In the genomic region with DNA sequence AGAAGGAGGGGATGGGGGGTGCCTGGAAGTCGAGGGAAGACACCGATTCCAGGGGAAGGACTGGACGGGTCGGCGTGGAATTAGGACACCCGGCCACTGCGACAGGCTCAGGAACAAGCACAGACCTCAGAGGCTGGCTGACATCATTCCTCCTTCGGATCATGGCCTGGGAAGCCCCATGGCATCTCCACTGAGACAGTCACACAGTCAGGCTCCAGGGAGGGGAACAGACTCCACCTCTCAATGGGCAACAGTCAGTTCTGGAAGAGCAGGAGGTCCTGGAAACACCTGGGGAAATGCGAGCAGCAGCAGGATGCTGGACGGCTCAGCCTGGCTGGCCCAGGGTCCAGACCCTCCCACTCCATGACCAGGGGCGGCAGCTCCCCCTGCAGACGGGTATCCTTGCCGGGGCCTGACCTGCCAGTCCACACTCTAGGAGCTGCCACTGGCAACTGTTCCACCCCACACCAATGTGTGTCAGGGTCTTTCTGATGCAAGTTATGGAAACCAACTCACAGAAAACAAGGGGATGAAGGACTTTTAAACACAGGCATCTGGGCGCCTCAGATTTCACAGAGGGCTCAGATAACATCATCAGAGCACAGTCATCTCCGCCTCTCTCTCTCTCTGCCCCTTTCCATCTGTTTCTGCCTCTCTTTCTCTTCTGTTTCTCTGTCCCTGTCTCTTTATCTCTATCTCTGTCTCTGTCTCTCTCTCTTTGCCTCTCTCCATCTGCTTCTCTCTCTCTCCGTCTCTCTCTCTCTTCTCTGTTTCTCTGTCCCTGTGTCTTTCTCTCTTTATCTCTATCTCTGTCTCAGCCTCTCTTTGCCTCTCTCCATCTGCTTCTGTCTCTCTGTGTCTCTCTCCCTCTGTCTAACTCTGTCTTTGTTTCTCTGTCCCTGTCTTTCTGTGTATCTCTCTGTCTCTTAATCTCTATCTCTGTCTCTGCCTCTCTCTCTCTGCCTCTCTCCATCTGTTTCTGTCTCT, we compare ENCODE assay signal across 12 cellular contexts.
A peak's percentile ranks its signal among the peaks of the same experiment; 100 is the strongest.
DNase-seq lines count a peak whose midpoint lies in the region; ATAC-seq, FAIRE-seq and TF ChIP-seq lines count a peak whose summit lies in the region.
"Had no signal": no experiment of that assay in that cellular context is flagged by ENCODE, and none has a peak within 500 bp of the region (broad histone marks: within the 10 kb centered on the region; RNA-seq: fewer than 3 reads in every experiment).

No MANE protein-coding gene starts in this region.

- no peak overlapping the region for H3K4me3 ChIP-seq in HepG2 (replicated peaks in 1 of 3; ENCODE audit: insufficient read depth in 1 of 3, low read depth in 2 of 3, low read length in 3 of 3)
- no peak overlapping the region for H3K4me3 ChIP-seq in right lobe of liver
- no peak overlapping the region for H3K4me3 ChIP-seq in fibroblast of villous mesenchyme (ENCODE audit: low read depth, low read length)
- H3K4me3 ChIP-seq in gastroesophageal sphincter, result no peak overlapping the region

- DNase-seq in HepG2 (ENCODE audit: low spot score) (no peak), right lobe of liver (no peak), NCI-H460 (ENCODE audit: extremely low read depth, low read depth) (peak; percentile 33), fibroblast of villous mesenchyme (ENCODE audit: low read depth) (peak; percentile 18), A172 (ENCODE audit: low spot score) (no peak)
- DNase-seq: activated B cell treated with CpG ODN at 0.5 μM for 24 hours, NCI-H226, retina, Right ventricle myocardium superior had no signal

- H3K9ac ChIP-seq in HepG2 (ENCODE audit: insufficient read depth, low read depth, low read length), result no peak overlapping the region

- no peak for TF ChIP-seq RAD21 in HepG2 (CRISPR knock-in tag; IDR thresholded peaks at IDR 0.05)

- H3K9me3 ChIP-seq in HepG2 (ENCODE audit: low read length) (peaks cover 3% of the 10 kb centered on the region; the same call in 1 of the 2 replicates), right lobe of liver (no peaks in the 10 kb centered on the region), gastroesophageal sphincter (peaks cover 0 to 4% (median 0%) of the 10 kb centered on the region in 3 donors)

- no peaks in the 10 kb centered on the region for H4K20me1 ChIP-seq in HepG2 (ENCODE audit: insufficient read depth, low read length)

- no TSS peak for BruUV-seq in HepG2 (replicated peaks; lab: Mats Ljungman, UMichigan)

- TF ChIP-seq POLR2A in HepG2 (IDR thresholded peaks at IDR 0.05; ENCODE audit: insufficient read depth in 1 of 2, low read depth in 2 of 2, low read length in 2 of 2) (no peak), right lobe of liver (IDR thresholded peaks at IDR 0.05) (no peak), gastroesophageal sphincter (IDR thresholded peaks at IDR 0.05) (no peak)

- no peak overlapping the region for H2AFZ ChIP-seq in HepG2 (ENCODE audit: low read length)

- TF ChIP-seq EP300 in HepG2 (IDR thresholded peaks at IDR 0.05; ENCODE audit: low read depth in 2 of 2, low read length in 2 of 2), result no peak
- TF ChIP-seq EP300 in HepG2 (CRISPR knock-in tag; IDR thresholded peaks at IDR 0.05; ENCODE audit: borderline replicate concordance), result no peak
- no peak for TF ChIP-seq EP300 in gastroesophageal sphincter (IDR thresholded peaks at IDR 0.05)

- H3K4me2 ChIP-seq in HepG2 (ENCODE audit: low read depth, low read length), result no peak overlapping the region

- intact Hi-C loops in HepG2 (cut with micrococcal nuclease; ENCODE audit: unreplicated experiment) (loop anchor here (10.0 kb wide), 1 partner anchor 52 kb away; no protein-coding TSS in a partner anchor), right lobe of liver (cut with DNase I) (no loop called here)

- H3K27me3 ChIP-seq in HepG2 (ENCODE audit: control insufficient read depth in 1 of 2, insufficient read depth in 2 of 2, low read length in 2 of 2) (peaks cover 5 to 49% of the 10 kb centered on the region in 2 experiments), right lobe of liver (no peaks in the 10 kb centered on the region), gastroesophageal sphincter (peaks cover 95% of the 10 kb centered on the region)

- H3K79me2 ChIP-seq in HepG2 (ENCODE audit: insufficient read depth, low read length), result no peaks in the 10 kb centered on the region

- in situ Hi-C loops in HepG2 (cut with HindIII; ENCODE audit: extremely low pct_ligation_motif_present, low pct_unique_long_range_greater_than_20kb), result no loop called here

- no peaks in the 10 kb centered on the region for H3K36me3 ChIP-seq in HepG2 (replicated peaks in 1 of 2; ENCODE audit: control insufficient read depth in 1 of 2, insufficient read depth in 2 of 2, low read length in 2 of 2)
- no peaks in the 10 kb centered on the region for H3K36me3 ChIP-seq in right lobe of liver
- no peaks in the 10 kb centered on the region for H3K36me3 ChIP-seq in gastroesophageal sphincter

- TF ChIP-seq CTCF in HepG2 (CRISPR knock-in tag; IDR thresholded peaks at IDR 0.05), result peak; percentile 49
- no peak for TF ChIP-seq CTCF in right lobe of liver (IDR thresholded peaks at IDR 0.05)
- TF ChIP-seq CTCF in fibroblast of villous mesenchyme (IDR thresholded peaks at IDR 0.05; ENCODE audit: insufficient read depth, low read depth, low read length), result no peak
- TF ChIP-seq CTCF in gastroesophageal sphincter (IDR thresholded peaks at IDR 0.05), result no peak

- H3K27ac ChIP-seq in HepG2 (ENCODE audit: extremely low read length, insufficient read depth, low read length), result no peak overlapping the region
- no peak overlapping the region for H3K27ac ChIP-seq in right lobe of liver
- H3K27ac ChIP-seq in gastroesophageal sphincter, result no peak overlapping the region

- WGBS in HepG2 (ENCODE audit: low lambda C conversion rate), result 29% methylated on average over 11 of the region's 16 CpGs
- 26% methylated on average over 5 of the region's 16 CpGs for WGBS in right lobe of liver (ENCODE audit: insufficient coverage, low coverage, low lambda C conversion rate, missing lambda C conversion rate)
- 61 to 74% methylated on average over 4 to 14 of the region's 16 CpGs for WGBS in gastroesophageal sphincter (ENCODE audit: low coverage in 1 of 2), 2 donors

- POLR2A ChIA-PET in HepG2 (lab: Yijun Ruan, JAX), result no interaction called here

- no peak for FAIRE-seq in HepG2 (lab: Jason Lieb, UNC)

- peaks cover 28% of the 10 kb centered on the region for H3K4me1 ChIP-seq in HepG2 (ENCODE audit: insufficient read depth, low read length)
- H3K4me1 ChIP-seq in right lobe of liver, result no peaks in the 10 kb centered on the region
- H3K4me1 ChIP-seq in gastroesophageal sphincter, result peaks cover 0 to 7% (median 0%) of the 10 kb centered on the region in 3 donors

- CTCF ChIA-PET in HepG2 (lab: Yijun Ruan, JAX; ENCODE audit: low intra/inter-chr PET ratio, low total read pairs), result no interaction called here

- ATAC-seq in HepG2, result peak; percentile 73
- ATAC-seq in right lobe of liver, result no peak
- ATAC-seq in HG02642 (IDR thresholded peaks at IDR 0.05; ENCODE audit: poor library complexity, unreplicated experiment), result no peak
- no peak for ATAC-seq in HG03457 (IDR thresholded peaks at IDR 0.05; ENCODE audit: unreplicated experiment)
- ATAC-seq in gastroesophageal sphincter, result no peak

TF ChIP-seq in HepG2, 621 proteins besides CTCF, POLR2A, EP300 and RAD21 (continues in another document):
- TF ChIP-seq GATAD2A (CRISPR knock-in tag; IDR thresholded peaks at IDR 0.05) (0 out of 2 replicates have a peak, but pooled peaks have one; percentile 15), SOX6 (IDR thresholded peaks at IDR 0.05) (no peak), SOX6 (CRISPR knock-in tag; IDR thresholded peaks at IDR 0.05) (0 out of 2 replicates have a peak, but pooled peaks have one; percentile 13), RORA (CRISPR knock-in tag; IDR thresholded peaks at IDR 0.05) (no peak), ZNF121 (CRISPR knock-in tag; IDR thresholded peaks at IDR 0.05) (peak; percentile 63; the same call in 1 of the 2 replicates), ZNF687 (CRISPR knock-in tag; IDR thresholded peaks at IDR 0.05) (peak; percentile 23; the same call in 1 of the 2 replicates)
- TF ChIP-seq, protein P1, sequence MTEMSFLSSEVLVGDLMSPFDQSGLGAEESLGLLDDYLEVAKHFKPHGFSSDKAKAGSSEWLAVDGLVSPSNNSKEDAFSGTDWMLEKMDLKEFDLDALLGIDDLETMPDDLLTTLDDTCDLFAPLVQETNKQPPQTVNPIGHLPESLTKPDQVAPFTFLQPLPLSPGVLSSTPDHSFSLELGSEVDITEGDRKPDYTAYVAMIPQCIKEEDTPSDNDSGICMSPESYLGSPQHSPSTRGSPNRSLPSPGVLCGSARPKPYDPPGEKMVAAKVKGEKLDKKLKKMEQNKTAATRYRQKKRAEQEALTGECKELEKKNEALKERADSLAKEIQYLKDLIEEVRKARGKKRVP (CRISPR knock-in tag; IDR thresholded peaks at IDR 0.05), result peak in 1 of 2 experiments; percentile 76; a peak in 1 of 4 replicates

Comparison
In these comparisons a context has a peak if more than half of its experiments do, and no peak if none do; other contexts are left out.
1. DNase-seq: peak in NCI-H460 (single experiment) and fibroblast of villous mesenchyme (single experiment); none in HepG2 (single experiment), right lobe of liver (0 of 3) and A172 (single experiment).